Comparison of ENCODE assay signal across 13 cellular contexts in the genomic region with DNA sequence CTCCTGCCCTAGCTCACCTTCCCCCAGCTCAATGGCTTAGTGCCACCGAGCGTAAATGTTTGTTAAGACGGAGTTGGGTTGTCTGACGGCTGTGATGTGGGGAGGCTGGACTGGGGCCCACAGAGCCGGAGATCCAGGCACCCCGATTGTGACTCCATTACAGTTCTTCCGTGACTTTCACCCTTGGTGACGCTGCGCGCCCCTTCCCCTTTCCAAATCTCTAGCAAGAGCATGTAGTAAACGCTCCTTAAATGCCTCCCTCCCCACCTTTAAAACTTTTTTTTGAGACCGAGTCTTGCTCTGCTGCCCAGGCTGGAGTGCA. TPM values are rescaled to one million over a fixed set of nuclear protein-coding genes. Genes with fewer than 3 reads are reported as not detected.
DNase-seq lines count a peak whose midpoint lies in the region; ATAC-seq and TF ChIP-seq lines count a peak whose summit lies in the region.
"Had no signal": no experiment of that assay in that cellular context is flagged by ENCODE, and none has a peak within 500 bp of the region (broad histone marks: within the 10 kb centered on the region; RNA-seq: fewer than 3 reads in every experiment).

No MANE protein-coding gene starts in this region.

- no peaks in the 10 kb centered on the region for H3K9me3 Mint-ChIP-seq in WTC11
- H3K9me3 Mint-ChIP-seq in glutamatergic neuron (ENCODE audit: unreplicated experiment): peaks cover 5% of the 10 kb centered on the region

- H3K27ac Mint-ChIP-seq in WTC11 (no peak overlapping the region), glutamatergic neuron (ENCODE audit: unreplicated experiment) (no peak overlapping the region)

- H3K27me3 Mint-ChIP-seq in WTC11 (ENCODE audit: low read depth): peaks cover 24% of the 10 kb centered on the region
- H3K27me3 Mint-ChIP-seq in glutamatergic neuron (ENCODE audit: unreplicated experiment): peaks cover 8% of the 10 kb centered on the region

- peak; percentile 21 for DNase-seq in NCI-H82 (lab: John Stamatoyannopoulos, UW)
- no peak for DNase-seq in NCI-H82 treated with DMSO at 0.1 percent for 48 hours (lab: John Stamatoyannopoulos, UW; ENCODE audit: unreplicated experiment)
- no peak for DNase-seq in WTC11 (ENCODE audit: low spot score)
- no peak for DNase-seq in glutamatergic neuron
- peak in 1 of 2 donors; percentile 17 for DNase-seq in psoas muscle
- DNase-seq in DMS53 (lab: John Stamatoyannopoulos, UW): no peak
- no peak for DNase-seq in activated CD4-positive, CD25-positive, alpha-beta regulatory T cell (lab: John Stamatoyannopoulos, UW)
- no peak for DNase-seq in Kasumi-1 (lab: John Stamatoyannopoulos, UW)
- DNase-seq: activated gamma-delta T cell; NCI-H1436; stimulated activated CD8-positive, alpha-beta memory T cell treated with anti-CD3 and anti-CD28 coated beads, Interleukin-4, amount 100 ng/mL, for 48 hours had no signal

- H3K4me3 ChIP-seq in psoas muscle: peak overlapping the region; percentile 62

- H3K36me3 Mint-ChIP-seq in WTC11 (no peaks in the 10 kb centered on the region), glutamatergic neuron (ENCODE audit: unreplicated experiment) (no peaks in the 10 kb centered on the region)

- peaks cover 7% of the 10 kb centered on the region for H3K4me1 ChIP-seq in psoas muscle

- H3K4me1 Mint-ChIP-seq in WTC11 (peaks cover 6% of the 10 kb centered on the region), glutamatergic neuron (ENCODE audit: low read depth, unreplicated experiment) (peaks cover 10% of the 10 kb centered on the region)

- 58 to 62% (median 61%) methylated on average over 12 of the region's 12 CpGs for WGBS in psoas muscle, 3 donors

- no peaks in the 10 kb centered on the region for H3K9me3 ChIP-seq in psoas muscle

- no peak for TF ChIP-seq CTCF in WTC11 (IDR thresholded peaks at IDR 0.05)
- no peak for TF ChIP-seq CTCF in glutamatergic neuron (IDR thresholded peaks at IDR 0.05; ENCODE audit: partially characterized antibody, unreplicated experiment)
- TF ChIP-seq CTCF in psoas muscle (IDR thresholded peaks at IDR 0.05): no peak

- intact Hi-C loops in psoas muscle (cut with DNase I): loop anchor here in 1 of 2 donors (2.0 kb wide), 1 partner anchor 17 kb away; no protein-coding TSS in a partner anchor

- H3K27ac ChIP-seq in psoas muscle: no peak overlapping the region
- H3K27ac ChIP-seq: 22Rv1, SK-N-MC had no signal

- H3K27me3 ChIP-seq in psoas muscle (ENCODE audit: insufficient read depth in 3 of 3, low read length in 2 of 3): peaks cover 0 to 7% (median 0%) of the 10 kb centered on the region in 3 donors

- H3K4me3 Mint-ChIP-seq in WTC11: peak overlapping the region; percentile 73
- H3K4me3 Mint-ChIP-seq in glutamatergic neuron (ENCODE audit: unreplicated experiment): peak overlapping the region; percentile 87

- POLR2A ChIA-PET in WTC11 (lab: Charles Lee): no interaction called here

- no peaks in the 10 kb centered on the region for H3K36me3 ChIP-seq in psoas muscle (ENCODE audit: insufficient read depth in 1 of 2, low read depth in 1 of 2)

- CTCF ChIA-PET in WTC11 (lab: Charles Lee): interaction anchor here (1.5 to 1.9 kb wide), 9 partner anchors 12 to 334 kb away, joined by 3 to 17 read pairs (median 6); no protein-coding TSS in a partner anchor

- ATAC-seq in WTC11 (no peak), psoas muscle (no peak)

TF ChIP-seq in WTC11, 78 proteins besides CTCF, POLR2A, EP300 and RAD21 (continues in another document):
- no peak for TF ChIP-seq ZBTB43 (CRISPR knock-in tag; IDR thresholded peaks at IDR 0.05)
- TF ChIP-seq CBFB (CRISPR knock-in tag; IDR thresholded peaks at IDR 0.05; ENCODE audit: low read depth): no peak
- no peak for TF ChIP-seq NR1H2 (CRISPR knock-in tag; IDR thresholded peaks at IDR 0.05)
- no peak for TF ChIP-seq ELF4 (CRISPR knock-in tag; IDR thresholded peaks at IDR 0.05; ENCODE audit: low read depth)
- TF ChIP-seq, protein P1, sequence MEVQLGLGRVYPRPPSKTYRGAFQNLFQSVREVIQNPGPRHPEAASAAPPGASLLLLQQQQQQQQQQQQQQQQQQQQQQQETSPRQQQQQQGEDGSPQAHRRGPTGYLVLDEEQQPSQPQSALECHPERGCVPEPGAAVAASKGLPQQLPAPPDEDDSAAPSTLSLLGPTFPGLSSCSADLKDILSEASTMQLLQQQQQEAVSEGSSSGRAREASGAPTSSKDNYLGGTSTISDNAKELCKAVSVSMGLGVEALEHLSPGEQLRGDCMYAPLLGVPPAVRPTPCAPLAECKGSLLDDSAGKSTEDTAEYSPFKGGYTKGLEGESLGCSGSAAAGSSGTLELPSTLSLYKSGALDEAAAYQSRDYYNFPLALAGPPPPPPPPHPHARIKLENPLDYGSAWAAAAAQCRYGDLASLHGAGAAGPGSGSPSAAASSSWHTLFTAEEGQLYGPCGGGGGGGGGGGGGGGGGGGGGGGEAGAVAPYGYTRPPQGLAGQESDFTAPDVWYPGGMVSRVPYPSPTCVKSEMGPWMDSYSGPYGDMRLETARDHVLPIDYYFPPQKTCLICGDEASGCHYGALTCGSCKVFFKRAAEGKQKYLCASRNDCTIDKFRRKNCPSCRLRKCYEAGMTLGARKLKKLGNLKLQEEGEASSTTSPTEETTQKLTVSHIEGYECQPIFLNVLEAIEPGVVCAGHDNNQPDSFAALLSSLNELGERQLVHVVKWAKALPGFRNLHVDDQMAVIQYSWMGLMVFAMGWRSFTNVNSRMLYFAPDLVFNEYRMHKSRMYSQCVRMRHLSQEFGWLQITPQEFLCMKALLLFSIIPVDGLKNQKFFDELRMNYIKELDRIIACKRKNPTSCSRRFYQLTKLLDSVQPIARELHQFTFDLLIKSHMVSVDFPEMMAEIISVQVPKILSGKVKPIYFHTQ (CRISPR knock-in tag; IDR thresholded peaks at IDR 0.05): no peak
- no peak for TF ChIP-seq ZNF416 (CRISPR knock-in tag; IDR thresholded peaks at IDR 0.05)
- TF ChIP-seq MXD4 (CRISPR knock-in tag; IDR thresholded peaks at IDR 0.05; ENCODE audit: borderline replicate concordance): no peak
- TF ChIP-seq EMX1 (CRISPR knock-in tag; IDR thresholded peaks at IDR 0.05): no peak
- TF ChIP-seq ZMAT4 (CRISPR knock-in tag; IDR thresholded peaks at IDR 0.05): no peak
- TF ChIP-seq ZNF671 (CRISPR knock-in tag; IDR thresholded peaks at IDR 0.05): no peak
- no peak for TF ChIP-seq ZNF138 (CRISPR knock-in tag; conservative IDR thresholded peaks at IDR 0.05)
- no peak for TF ChIP-seq SMAD3 (CRISPR knock-in tag; IDR thresholded peaks at IDR 0.05; ENCODE audit: borderline replicate concordance)
- no peak for TF ChIP-seq IRF1 (CRISPR knock-in tag; IDR thresholded peaks at IDR 0.05)
- TF ChIP-seq ESRRA (CRISPR knock-in tag; IDR thresholded peaks at IDR 0.05; ENCODE audit: borderline replicate concordance): no peak
- TF ChIP-seq GRHL2 (CRISPR knock-in tag; IDR thresholded peaks at IDR 0.05; ENCODE audit: insufficient replicate concordance, severe bottlenecking): no peak
- TF ChIP-seq ZNF317 (CRISPR knock-in tag; IDR thresholded peaks at IDR 0.05; ENCODE audit: borderline replicate concordance, low read depth): no peak

RNA-seq across cellular contexts. Expression of gene REEP6, which starts 0.8 kb away (rescaled TPM):
- total RNA-seq in WTC11 (2021) (17.0 to 19.5 TPM (median 19.1 TPM) in 3 replicates), glutamatergic neuron (ENCODE audit: unreplicated experiment) (21.5 TPM), psoas muscle (1 to 10 TPM in 3 of 4 donors, under 1 TPM in 1; 0.23 to 2.0 (median 1.4) TPM)
- polyA plus RNA-seq in psoas muscle: 1 to 10 TPM in 1 of 3 donors, under 1 TPM in 2; 0.55 to 1.5 (median 0.78) TPM

RNA-seq across cellular contexts. Expression of gene PCSK4, which starts 1.7 kb away (rescaled TPM):
- 18.6 to 22.4 TPM (median 21.5 TPM) in 3 replicates for total RNA-seq in WTC11 (2021)
- total RNA-seq in glutamatergic neuron (ENCODE audit: unreplicated experiment): 21.2 TPM
- total RNA-seq in psoas muscle: 1 to 10 TPM in 1 of 4 donors, under 1 TPM in 3; 0.57 to 1.5 (median 0.93) TPM
- polyA plus RNA-seq in psoas muscle: 1 to 10 TPM in 1 of 3 donors, under 1 TPM in 2; 0.74 to 1.3 (median 0.84) TPM

RNA-seq across cellular contexts. Expression of gene C19orf25, which starts 12.8 kb away (rescaled TPM):
- 56.5 to 65.7 TPM (median 60.4 TPM) in 3 replicates for total RNA-seq in WTC11 (2021)
- total RNA-seq in glutamatergic neuron (ENCODE audit: unreplicated experiment): 29.2 TPM
- total RNA-seq in psoas muscle: 10 to 100 TPM in 3 of 4 donors, 1 to 10 TPM in 1; 8.1 to 20.1 (median 14.7) TPM
- 10 to 100 TPM; 19.9 to 45.0 (median 30.4) TPM for polyA plus RNA-seq in psoas muscle

RNA-seq across cellular contexts. Expression of gene ADAMTSL5, which starts 21.0 kb away (rescaled TPM):
- total RNA-seq in WTC11 (2021) (0.55 to 1.9 TPM (median 1.5 TPM) in 3 replicates), glutamatergic neuron (ENCODE audit: unreplicated experiment) (0.83 TPM), psoas muscle (10 to 100 TPM in 3 of 4 donors, 1 to 10 TPM in 1; 8.1 to 20.1 (median 14.1) TPM)
- 10 to 100 TPM in 1 of 3 donors, 1 to 10 TPM in 2; 3.9 to 12.6 (median 9.7) TPM for polyA plus RNA-seq in psoas muscle

RNA-seq across cellular contexts. Expression of gene PLK5, which starts 32.1 kb away (rescaled TPM):
- total RNA-seq in WTC11 (2021) (0.60 to 1.4 TPM (median 0.62 TPM) in 3 replicates), glutamatergic neuron (ENCODE audit: unreplicated experiment) (0.69 TPM), psoas muscle (not detected)
- polyA plus RNA-seq in psoas muscle: under 1 TPM in 2 of 3 donors, not detected in 1; 0.03 to 0.35 TPM
